ENCODE assay signal across 22 cellular contexts in the genomic region with DNA sequence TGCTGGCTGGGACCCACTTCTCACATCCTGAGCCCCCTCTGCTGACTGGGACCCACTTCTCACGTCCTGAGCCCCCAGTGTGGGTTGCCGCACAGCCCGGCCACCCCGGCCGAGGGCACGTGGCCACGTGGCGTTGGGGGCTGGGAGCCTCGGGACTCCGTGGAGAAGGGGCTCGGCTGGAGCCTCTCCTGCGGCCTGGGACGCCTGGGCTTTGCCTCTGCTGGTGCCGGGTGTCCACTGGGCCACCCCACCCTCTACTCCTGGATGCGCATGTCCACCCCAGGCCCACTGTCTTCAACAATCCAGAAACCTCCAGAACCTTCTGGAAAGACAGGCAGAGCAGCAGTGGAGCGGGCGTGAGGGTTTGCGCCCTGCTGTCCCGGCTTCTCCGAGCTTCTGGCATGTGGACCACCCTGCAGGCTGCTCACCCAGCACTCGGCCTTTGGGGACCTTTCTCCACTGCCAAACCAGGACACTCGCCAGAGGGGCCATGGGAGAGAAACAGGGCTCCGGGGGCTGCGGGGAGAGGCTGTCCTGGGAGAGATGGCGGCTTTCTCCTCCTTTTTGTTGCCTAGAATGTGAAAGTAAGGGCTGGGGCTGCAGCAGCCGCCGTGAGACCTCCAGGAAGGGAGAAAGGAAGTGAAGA.
"Had no signal": no experiment of that assay in that cellular context is flagged by ENCODE, and none has a peak within 500 bp of the region (broad histone marks: within the 10 kb centered on the region; RNA-seq: fewer than 3 reads in every experiment).

No MANE protein-coding gene starts in this region.

- H3K36me3 Mint-ChIP-seq: immature natural killer cell, mesothelial cell of epicardium had no signal

- H2AFZ ChIP-seq: parathyroid adenoma had no signal

- H3K4me1 ChIP-seq: body of pancreas, colonic mucosa, parathyroid adenoma, uterus had no signal

- H3K79me2 ChIP-seq: parathyroid adenoma had no signal

- H3K9ac ChIP-seq: parathyroid adenoma had no signal

- H3K9me3 Mint-ChIP-seq: immature natural killer cell, mesothelial cell of epicardium had no signal

- ATAC-seq: activated CD4-positive, alpha-beta T cell treated with anti-CD3 and anti-CD28 coated beads for 36 hours; activated CD8-positive, alpha-beta T cell treated with anti-CD3 and anti-CD28 coated beads, Interleukin-2, amount 10 ng/mL, durations not matched to agents 7 days and 5 days; body of pancreas; SK-N-SH treated with all-trans-retinoic acid at 6 μM for 48 hours; T-helper 17 cell had no signal

- H3K36me3 ChIP-seq: colonic mucosa, neutrophil, tibial nerve, uterus had no signal

- H3K4me3 ChIP-seq: body of pancreas, colonic mucosa, lung, tibial nerve, uterus had no signal

- H3K4me1 Mint-ChIP-seq: immature natural killer cell had no signal

- H3K27ac Mint-ChIP-seq: activated CD4-positive, alpha-beta T cell treated with anti-CD3 and anti-CD28 coated beads for 36 hours; immature natural killer cell; mesothelial cell of epicardium had no signal

- H3K4me3 Mint-ChIP-seq: activated CD4-positive, alpha-beta T cell treated with anti-CD3 and anti-CD28 coated beads for 36 hours; immature natural killer cell; mesothelial cell of epicardium had no signal

- H3K27ac ChIP-seq: body of pancreas, colonic mucosa, neutrophil, parathyroid adenoma, tibial nerve, uterus had no signal

- H3K9me3 ChIP-seq: body of pancreas, colonic mucosa, neutrophil, uterus had no signal

- DNase-seq: activated CD4-positive, alpha-beta T cell treated with anti-CD3 and anti-CD28 coated beads for 36 hours; activated CD8-positive, alpha-beta T cell treated with anti-CD3 and anti-CD28 coated beads, Interleukin-2, amount 10 ng/mL, durations not matched to agents 7 days and 5 days; activated naive CD4-positive, alpha-beta T cell treated with Interleukin-2 at 50 U/mL for 16 hours; amygdala; central memory CD4-positive, alpha-beta T cell; colonic mucosa; foreskin fibroblast; immature natural killer cell; retina; stimulated activated CD4-positive, alpha-beta T cell treated with anti-CD3 and anti-CD28 coated beads, Interleukin-4, amount 100 ng/mL, for 4 hours; stimulated activated CD8-positive, alpha-beta memory T cell treated with anti-CD3 and anti-CD28 coated beads, Interleukin-4, amount 100 ng/mL, for 48 hours; stimulated activated naive CD4-positive, alpha-beta T cell treated with Interleukin-2 at 50 U/mL for 16 hours; substantia nigra; uterus had no signal

- H3K27me3 ChIP-seq: colonic mucosa had no signal
